Comparison of ENCODE assay signal across 8 cellular contexts in genomic region chr20:53216856-53217576, GRCh38.
DNase-seq lines count a peak whose midpoint lies in the region; ATAC-seq and TF ChIP-seq lines count a peak whose summit lies in the region.

No MANE protein-coding gene starts in this region.

- intact Hi-C loops in mucosa of descending colon (cut with DNase I, micrococcal nuclease) = no loop called here

- H3K4me1 ChIP-seq in mucosa of descending colon (ENCODE audit: low read depth) = no peaks in the 10 kb centered on the region

- ATAC-seq in HG02798 (IDR thresholded peaks at IDR 0.05; ENCODE audit: poor library complexity, unreplicated experiment) (peak; percentile 80), mucosa of descending colon (peak; percentile 88)
- ATAC-seq in effector memory CD8-positive, alpha-beta T cell (replicated peaks) = peak; percentile 70

- no peaks in the 10 kb centered on the region for H3K4me1 Mint-ChIP-seq in effector memory CD8-positive, alpha-beta T cell (ENCODE audit: low read depth in 2 of 2)

- H3K4me3 Mint-ChIP-seq in effector memory CD8-positive, alpha-beta T cell = no peak overlapping the region

- TF ChIP-seq CTCF in GM06990 (IDR thresholded peaks at IDR 0.05; ENCODE audit: insufficient read depth, low read length, poor library complexity, severe bottlenecking) = peak; percentile 98
- TF ChIP-seq CTCF in mucosa of descending colon (IDR thresholded peaks at IDR 0.05) = peak; percentile 80

- H3K9me3 ChIP-seq in mucosa of descending colon = no peaks in the 10 kb centered on the region

- H3K36me3 ChIP-seq in GM06990 (ENCODE audit: control insufficient read depth, insufficient read depth, low read length) (no peaks in the 10 kb centered on the region), mucosa of descending colon (ENCODE audit: low read depth) (no peaks in the 10 kb centered on the region)

- DNase-seq in GM06990 (ENCODE audit: extremely low read depth, insufficient read length) (peak; percentile 47), NCI-H2227 treated with DMSO at 0.1 percent for 48 hours (lab: John Stamatoyannopoulos, UW) (peak; percentile 4), mucosa of descending colon (peak; percentile 67 to 85 (median 82)), epidermal melanocyte (ENCODE audit: insufficient read length, low spot score) (no peak)
- peak; percentile 92 for DNase-seq in activated CD8-positive, alpha-beta memory T cell treated with anti-CD3 and anti-CD28 coated beads for 24 hours
- DNase-seq in effector memory CD8-positive, alpha-beta T cell = peak; percentile 73 to 76 (median 73)
- peak; percentile 64 to 77 for DNase-seq in stimulated activated CD8-positive, alpha-beta memory T cell treated with anti-CD3 and anti-CD28 coated beads, Interleukin-7, amount 100 ng/mL, for 1 hour (ENCODE audit: low read depth in 2 of 2)

- H3K27ac Mint-ChIP-seq in effector memory CD8-positive, alpha-beta T cell = no peak overlapping the region

- H3K27me3 Mint-ChIP-seq in effector memory CD8-positive, alpha-beta T cell = peaks cover 28% of the 10 kb centered on the region in 2 donors

- no peaks in the 10 kb centered on the region for H3K36me3 Mint-ChIP-seq in effector memory CD8-positive, alpha-beta T cell (ENCODE audit: insufficient read depth)

- H3K9me3 Mint-ChIP-seq in effector memory CD8-positive, alpha-beta T cell = no peaks in the 10 kb centered on the region

- H3K27me3 ChIP-seq in GM06990 (replicated peaks; ENCODE audit: control insufficient read depth, insufficient read depth, low read length) = no peaks in the 10 kb centered on the region; the same call in 1 of the 2 replicates

- H3K4me3 ChIP-seq in GM06990 (replicated peaks; ENCODE audit: low read depth, low read length) = no peak overlapping the region
- H3K4me3 ChIP-seq in mucosa of descending colon = no peak overlapping the region
